8 cellular contexts compared by ENCODE assay signal in the genomic region with DNA sequence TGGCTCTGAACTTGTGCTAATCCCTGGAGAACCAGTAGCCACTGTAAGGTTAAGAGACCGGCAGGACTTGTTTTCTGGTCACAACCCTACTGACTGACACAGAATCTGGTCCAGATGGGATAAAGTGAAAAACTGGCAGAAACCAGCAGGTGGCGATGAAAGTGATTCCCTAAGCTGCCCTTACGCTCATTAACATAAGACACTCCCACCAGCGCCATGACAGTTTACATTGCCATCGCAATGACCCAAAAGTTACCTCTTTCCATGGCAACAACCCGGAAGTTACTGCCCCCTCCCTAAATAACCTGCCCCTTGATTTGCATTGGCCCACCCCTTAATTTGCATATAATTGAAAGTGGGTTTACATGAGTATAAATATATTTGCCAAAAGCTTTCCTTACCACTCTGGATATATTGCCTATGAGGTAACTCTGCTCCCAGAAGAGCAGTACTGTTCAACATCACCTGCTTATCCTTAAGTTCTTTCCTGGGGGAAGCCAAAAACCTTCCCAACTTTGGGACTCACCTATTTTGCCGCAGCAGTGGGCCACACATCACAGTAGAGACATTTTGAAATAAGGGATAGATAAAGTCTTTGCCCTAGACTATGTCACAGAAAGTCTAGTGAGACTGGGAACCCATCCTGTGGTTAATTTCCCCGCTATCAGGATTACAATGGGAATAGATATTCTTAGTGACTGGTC. TPM values are rescaled to one million over a fixed set of nuclear protein-coding genes. Genes with fewer than 3 reads are reported as not detected.
DNase-seq lines count a peak whose midpoint lies in the region; ATAC-seq and TF ChIP-seq lines count a peak whose summit lies in the region.

No MANE protein-coding gene starts in this region.

- H3F3A ChIP-seq in GM23248 (ENCODE audit: insufficient read depth) (no peaks in the 10 kb centered on the region), PC-3 (ENCODE audit: low read length, unreplicated experiment) (no peaks in the 10 kb centered on the region)

- H3K4me1 ChIP-seq in CD8-positive, alpha-beta T cell (ENCODE audit: insufficient read depth, low read length) = no peaks in the 10 kb centered on the region
- H3K4me1 ChIP-seq in GM23248 (ENCODE audit: insufficient read depth) = no peaks in the 10 kb centered on the region
- H3K4me1 ChIP-seq in PC-3 (ENCODE audit: insufficient read depth, low read length) = no peaks in the 10 kb centered on the region

- no peaks in the 10 kb centered on the region for H3K9me3 Mint-ChIP-seq in CD8-positive, alpha-beta T cell
- peaks cover 6% of the 10 kb centered on the region for H3K9me3 Mint-ChIP-seq in neural crest cell

- H3K4me1 Mint-ChIP-seq in CD8-positive, alpha-beta T cell (ENCODE audit: low read depth) = no peaks in the 10 kb centered on the region
- H3K4me1 Mint-ChIP-seq in neural crest cell = peaks cover 18% of the 10 kb centered on the region

- 82 to 86% methylated on average over 8 of the region's 8 CpGs for WGBS in GM23248 (ENCODE audit: low coverage in 1 of 2, low lambda C conversion rate in 2 of 2, missing lambda C conversion rate in 2 of 2), 2 experiments

- no peaks in the 10 kb centered on the region for H3K27me3 ChIP-seq in CD8-positive, alpha-beta T cell (ENCODE audit: insufficient read depth, low read length)
- H3K27me3 ChIP-seq in GM23248 (replicated peaks; ENCODE audit: insufficient read depth) (no peaks in the 10 kb centered on the region), PC-3 (ENCODE audit: low read length) (no peaks in the 10 kb centered on the region)

- BruUV-seq in PC-3 (replicated peaks; lab: Mats Ljungman, UMichigan) = no TSS peak

- no peaks in the 10 kb centered on the region for H3K36me3 ChIP-seq in CD8-positive, alpha-beta T cell (ENCODE audit: insufficient read depth, low read length)
- H3K36me3 ChIP-seq in GM23248 (ENCODE audit: low read depth) = no peaks in the 10 kb centered on the region
- no peaks in the 10 kb centered on the region for H3K36me3 ChIP-seq in PC-3 (ENCODE audit: low read depth, low read length)

- no peaks in the 10 kb centered on the region for H3K9me2 ChIP-seq in GM23248 (ENCODE audit: insufficient read depth)
- no peaks in the 10 kb centered on the region for H3K9me2 ChIP-seq in PC-3 (replicated peaks; ENCODE audit: low read length)

- no peak overlapping the region for H3K27ac Mint-ChIP-seq in CD8-positive, alpha-beta T cell
- peak overlapping the region; percentile 64 for H3K27ac Mint-ChIP-seq in neural crest cell (ENCODE audit: unreplicated experiment)

- H3K4me3 Mint-ChIP-seq in CD8-positive, alpha-beta T cell = no peak overlapping the region
- no peak overlapping the region for H3K4me3 Mint-ChIP-seq in neural crest cell

- H3K27ac ChIP-seq in CD8-positive, alpha-beta T cell (ENCODE audit: low read depth, low read length) = no peak overlapping the region
- H3K27ac ChIP-seq in GM23248 (no peak overlapping the region), PC-3 (ENCODE audit: low read length) (no peak overlapping the region)

- DNase-seq in CD8-positive, alpha-beta T cell = no peak
- peak; percentile 22 for DNase-seq in GM23248
- peak; percentile 90 for DNase-seq in PC-3
- DNase-seq in cerebellar cortex (ENCODE audit: low spot score) = peak; percentile 44
- DNase-seq in neural crest cell (ENCODE audit: low read depth, low spot score) = peak; percentile 52
- no peak for DNase-seq in AG20443 (ENCODE audit: low spot score)

- H2AFZ ChIP-seq in GM23248 (no peak overlapping the region), PC-3 (ENCODE audit: low read length) (peak overlapping the region; percentile 32; the same call in 1 of the 2 replicates)

- ATAC-seq in CD8-positive, alpha-beta T cell = peak; percentile 23
- ATAC-seq in PC-3 (peak; percentile 89), GM19023 (IDR thresholded peaks at IDR 0.05; ENCODE audit: unreplicated experiment) (no peak), GM18909 (IDR thresholded peaks at IDR 0.05; ENCODE audit: poor library complexity, unreplicated experiment) (no peak)

- H4K20me1 ChIP-seq in GM23248 (ENCODE audit: insufficient read depth) = no peaks in the 10 kb centered on the region
- H4K20me1 ChIP-seq in PC-3 (ENCODE audit: low read length) = no peaks in the 10 kb centered on the region

- TF ChIP-seq CTCF in CD8-positive, alpha-beta T cell (IDR thresholded peaks at IDR 0.05) = no peak
- TF ChIP-seq CTCF in PC-3 (conservative IDR thresholded peaks at IDR 0.05; ENCODE audit: low read depth, low read length) = peak; percentile 73
- TF ChIP-seq CTCF in neural crest cell (conservative IDR thresholded peaks at IDR 0.05) = peak; percentile 61

- POLR2A ChIA-PET in CD8-positive, alpha-beta T cell (lab: Charles Lee) = no interaction called here
- POLR2A ChIA-PET in PC-3 (lab: Charles Lee; ENCODE audit: unreplicated experiment) = no interaction called here

- H3K9ac ChIP-seq in GM23248 = no peak overlapping the region
- H3K9ac ChIP-seq in PC-3 (ENCODE audit: low read length) = no peak overlapping the region

- in situ Hi-C loops in GM23248 (cut with MboI) = no loop called here

- H3K36me3 Mint-ChIP-seq in CD8-positive, alpha-beta T cell = no peaks in the 10 kb centered on the region
- no peaks in the 10 kb centered on the region for H3K36me3 Mint-ChIP-seq in neural crest cell (ENCODE audit: low read depth)

- H3K9me3 ChIP-seq in CD8-positive, alpha-beta T cell (ENCODE audit: low read length) = no peaks in the 10 kb centered on the region
- no peaks in the 10 kb centered on the region for H3K9me3 ChIP-seq in GM23248 (ENCODE audit: low read depth)
- no peaks in the 10 kb centered on the region for H3K9me3 ChIP-seq in PC-3 (ENCODE audit: low read length)

- no peak overlapping the region for H3K4me2 ChIP-seq in GM23248 (ENCODE audit: unreplicated experiment)
- 0 out of 2 replicates have a peak overlapping the region, but pooled peaks have one; percentile 21 for H3K4me2 ChIP-seq in PC-3 (ENCODE audit: low read length)

- intact Hi-C loops in CD8-positive, alpha-beta T cell (cut with DNase I, micrococcal nuclease) = no loop called here
- intact Hi-C loops in PC-3 (cut with micrococcal nuclease) = loop anchor here (5.0 kb wide), 1 partner anchor 64 kb away; no protein-coding TSS in a partner anchor

- no peaks in the 10 kb centered on the region for H3K27me3 Mint-ChIP-seq in CD8-positive, alpha-beta T cell (ENCODE audit: low read depth)
- peaks cover 8% of the 10 kb centered on the region for H3K27me3 Mint-ChIP-seq in neural crest cell (ENCODE audit: low read depth)

- CTCF ChIA-PET in CD8-positive, alpha-beta T cell (lab: Charles Lee) = no interaction called here
- CTCF ChIA-PET in PC-3 (lab: Charles Lee) = no interaction called here

- no peak overlapping the region for H3K4me3 ChIP-seq in CD8-positive, alpha-beta T cell (ENCODE audit: low read depth, low read length)
- H3K4me3 ChIP-seq in GM23248 = no peak overlapping the region
- H3K4me3 ChIP-seq in PC-3 (ENCODE audit: low read length) = no peak overlapping the region

- H3K79me2 ChIP-seq in GM23248 (ENCODE audit: insufficient read depth) (no peaks in the 10 kb centered on the region), PC-3 (ENCODE audit: low read length) (no peaks in the 10 kb centered on the region)

RNA-seq across cellular contexts. Expression of a gene that starts 35.8 kb away (rescaled TPM):
- 1 to 10 TPM; 5.0 to 5.5 TPM for total RNA-seq in CD8-positive, alpha-beta T cell
- total RNA-seq in GM23248 (2014; rRNA removed; shearing (Covaris generic)) = 0.76 and 0.86 TPM in 2 replicates
- 0.56 and 0.75 TPM in 2 replicates for polyA plus RNA-seq in GM23248 (2016; fragmentation: Nextera tagmentation; extraction: Ambion mirVana)
- total RNA-seq in PC-3 (2014; rRNA removed) (0.04 and 0.06 TPM in 2 replicates), neural crest cell (20.9 and 25.7 TPM in 2 replicates)

Comparison
In these comparisons a context has a peak if more than half of its experiments do, and no peak if none do; other contexts are left out.
1. ATAC-seq: peak in CD8-positive, alpha-beta T cell (single experiment) and PC-3 (single experiment); none in GM19023 (single experiment) and GM18909 (single experiment).
2. DNase-seq: peak in GM23248 (single experiment), PC-3 (single experiment), cerebellar cortex (single experiment) and neural crest cell (single experiment); none in CD8-positive, alpha-beta T cell (0 of 7) and AG20443 (single experiment).